In genomic region chr4:163111588-163111987, GRCh38 we compare ENCODE assay signal across 1 cellular context.
TF ChIP-seq lines count a peak whose summit lies in the region.

No MANE protein-coding gene starts in this region.

TF ChIP-seq in H1, 55 proteins besides CTCF, POLR2A, EP300 and RAD21:
- no peak for TF ChIP-seq SAP30 (IDR thresholded peaks at IDR 0.05; ENCODE audit: insufficient read depth, insufficient replicate concordance, low read length)
- TF ChIP-seq NANOG (IDR thresholded peaks at IDR 0.05; ENCODE audit: insufficient read depth, low read depth, low read length, poor library complexity, severe bottlenecking): no peak
- TF ChIP-seq GABPA (IDR thresholded peaks at IDR 0.05; ENCODE audit: borderline replicate concordance, insufficient read depth, low read length): no peak
- TF ChIP-seq CEBPB (IDR thresholded peaks at IDR 0.05; ENCODE audit: low read depth, low read length): no peak
- TF ChIP-seq, protein P1, sequence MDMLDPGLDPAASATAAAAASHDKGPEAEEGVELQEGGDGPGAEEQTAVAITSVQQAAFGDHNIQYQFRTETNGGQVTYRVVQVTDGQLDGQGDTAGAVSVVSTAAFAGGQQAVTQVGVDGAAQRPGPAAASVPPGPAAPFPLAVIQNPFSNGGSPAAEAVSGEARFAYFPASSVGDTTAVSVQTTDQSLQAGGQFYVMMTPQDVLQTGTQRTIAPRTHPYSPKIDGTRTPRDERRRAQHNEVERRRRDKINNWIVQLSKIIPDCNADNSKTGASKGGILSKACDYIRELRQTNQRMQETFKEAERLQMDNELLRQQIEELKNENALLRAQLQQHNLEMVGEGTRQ (IDR thresholded peaks at IDR 0.05; ENCODE audit: low read length): no peak
- no peak for TF ChIP-seq ATF2 (IDR thresholded peaks at IDR 0.05; ENCODE audit: low read length)
- TF ChIP-seq POLR2AphosphoS5 (IDR thresholded peaks at IDR 0.05; ENCODE audit: low read depth, low read length): no peak
- TF ChIP-seq, protein P2, sequence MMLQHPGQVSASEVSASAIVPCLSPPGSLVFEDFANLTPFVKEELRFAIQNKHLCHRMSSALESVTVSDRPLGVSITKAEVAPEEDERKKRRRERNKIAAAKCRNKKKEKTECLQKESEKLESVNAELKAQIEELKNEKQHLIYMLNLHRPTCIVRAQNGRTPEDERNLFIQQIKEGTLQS (IDR thresholded peaks at IDR 0.05; ENCODE audit: insufficient read depth, low read depth, low read length): no peak
- no peak for TF ChIP-seq SUZ12 (IDR thresholded peaks at IDR 0.05; ENCODE audit: low read length)
- no peak for TF ChIP-seq BRCA1 (IDR thresholded peaks at IDR 0.05; ENCODE audit: low read depth, low read length)
- no peak for TF ChIP-seq CBX8 (IDR thresholded peaks at IDR 0.05; ENCODE audit: borderline replicate concordance, low read depth, low read length)
- TF ChIP-seq SIN3A (conservative IDR thresholded peaks at IDR 0.05 in 1 of 2, IDR thresholded peaks at IDR 0.05 in 1 of 2; ENCODE audit: low read depth in 1 of 2, low read length in 2 of 2): no peak
- no peak for TF ChIP-seq SIRT6 (IDR thresholded peaks at IDR 0.05; ENCODE audit: low read length)
- TF ChIP-seq RXRA (IDR thresholded peaks at IDR 0.05; ENCODE audit: insufficient read depth, low read depth, low read length): no peak
- no peak for TF ChIP-seq SP1 (IDR thresholded peaks at IDR 0.05; ENCODE audit: low read depth, low read length)
- no peak for TF ChIP-seq HDAC6 (IDR thresholded peaks at IDR 0.05; ENCODE audit: low read depth, low read length)
- no peak for TF ChIP-seq CHD7 (IDR thresholded peaks at IDR 0.05; ENCODE audit: insufficient replicate concordance, low read length)
- no peak for TF ChIP-seq TAF1 (IDR thresholded peaks at IDR 0.05; ENCODE audit: low read depth, low read length)
- no peak for TF ChIP-seq MAFK (IDR thresholded peaks at IDR 0.05; ENCODE audit: low read depth, low read length)
- no peak for TF ChIP-seq EGR1 (IDR thresholded peaks at IDR 0.05; ENCODE audit: borderline replicate concordance, low read depth, low read length)
TF ChIP-seq in H1: peak in this region for 0.
